9 cellular contexts compared by ENCODE assay signal in the genomic region with DNA sequence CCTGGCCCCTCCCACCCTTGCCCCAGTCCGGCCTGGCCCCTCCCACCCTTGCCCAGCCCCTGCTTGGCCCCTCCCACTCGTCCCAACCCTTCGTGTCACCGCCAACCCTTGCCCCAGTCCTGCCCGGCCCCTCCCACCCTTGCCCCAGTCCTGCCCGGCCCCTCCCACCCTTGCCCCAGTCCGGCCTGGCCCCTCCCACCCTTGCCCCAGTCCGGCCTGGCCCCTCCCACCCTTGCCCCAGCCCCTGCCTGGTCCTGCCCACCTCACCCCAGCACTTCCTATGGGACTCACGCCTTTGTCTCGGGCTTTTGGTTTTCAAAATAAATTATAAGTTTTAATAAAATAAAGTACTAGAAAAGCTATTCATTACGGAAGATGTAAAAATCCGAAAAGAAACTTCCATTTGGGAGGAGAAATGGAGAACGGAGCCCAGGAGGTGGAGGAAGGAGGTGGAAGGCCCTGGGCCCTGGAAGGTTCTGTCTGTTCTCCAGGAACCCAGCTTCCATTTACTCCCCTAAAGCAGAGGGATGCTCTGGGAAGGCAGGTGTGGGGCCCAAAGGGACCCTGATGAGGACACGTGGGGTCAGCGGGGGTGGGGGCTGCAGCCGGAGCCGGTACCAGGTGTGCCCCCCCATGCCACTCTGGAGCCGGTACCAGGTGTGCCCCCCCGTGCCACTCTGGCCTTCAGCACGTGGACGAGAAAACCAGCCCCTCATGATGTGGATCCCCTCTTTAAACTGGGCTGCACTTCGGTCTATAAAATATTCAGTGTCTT. TPM values are rescaled to one million over a fixed set of nuclear protein-coding genes. Genes with fewer than 3 reads are reported as not detected.
DNase-seq lines count a peak whose midpoint lies in the region; TF ChIP-seq lines count a peak whose summit lies in the region.
"Had no signal": no experiment of that assay in that cellular context is flagged by ENCODE, and none has a peak within 500 bp of the region (broad histone marks: within the 10 kb centered on the region; RNA-seq: fewer than 3 reads in every experiment).

No MANE protein-coding gene starts in this region.

- no peak overlapping the region for H3K4me3 Mint-ChIP-seq in IgD-negative memory B cell

- H3K27ac ChIP-seq in C4-2B (peak overlapping the region; percentile 48), mucosa of rectum (ENCODE audit: low read depth in 2 of 2, low read length in 2 of 2) (peak overlapping the region; percentile 85 to 89)

- TF ChIP-seq CTCF in C4-2B (conservative IDR thresholded peaks at IDR 0.05): no peak

- H3K4me3 ChIP-seq in adipocyte (ENCODE audit: low read length) (peak overlapping the region; percentile 50), mucosa of rectum (ENCODE audit: low read length in 2 of 2) (peak overlapping the region in 1 of 2 donors; percentile 41)

- no peaks in the 10 kb centered on the region for H3K9me3 Mint-ChIP-seq in IgD-negative memory B cell

- peak overlapping the region in 2 of 3 donors; percentile 87 to 89 for H3K27ac Mint-ChIP-seq in IgD-negative memory B cell

- H3K36me3 Mint-ChIP-seq in IgD-negative memory B cell: no peaks in the 10 kb centered on the region

- H3K9ac ChIP-seq in adipocyte (ENCODE audit: low read length) (peak overlapping the region; percentile 85), mucosa of rectum (ENCODE audit: low read depth in 1 of 2, low read length in 2 of 2) (peak overlapping the region in 1 of 2 donors; percentile 65)

- H3K4me1 Mint-ChIP-seq in IgD-negative memory B cell: peaks cover 11 to 19% (median 17%) of the 10 kb centered on the region in 3 donors

- H3K9me3 ChIP-seq in adipocyte (ENCODE audit: control insufficient read depth, low read length): no peaks in the 10 kb centered on the region
- no peaks in the 10 kb centered on the region for H3K9me3 ChIP-seq in mucosa of rectum (ENCODE audit: control insufficient read depth in 2 of 2, low read length in 2 of 2)

- no peaks in the 10 kb centered on the region for H3K27me3 ChIP-seq in adipocyte (replicated peaks; ENCODE audit: control insufficient read depth, insufficient read depth, low read length)
- H3K27me3 ChIP-seq in mucosa of rectum (ENCODE audit: control insufficient read depth in 2 of 2, insufficient read depth in 2 of 2, low read length in 2 of 2): no peaks in the 10 kb centered on the region

- no peak for DNase-seq in adipocyte (ENCODE audit: low read depth)
- no peak for DNase-seq in NCI-H524 treated with DMSO at 0.1 percent for 48 hours (lab: John Stamatoyannopoulos, UW)
- no peak for DNase-seq in NCI-H2227 treated with DMSO at 0.1 percent for 48 hours (lab: John Stamatoyannopoulos, UW)
- no peak for DNase-seq in NCI-H1436 (lab: John Stamatoyannopoulos, UW)
- no peak for DNase-seq in NCI-H446 treated with DMSO at 0.1 percent for 48 hours (lab: John Stamatoyannopoulos, UW)
- DNase-seq: NCI-H774 had no signal

- no peaks in the 10 kb centered on the region for H3K27me3 Mint-ChIP-seq in IgD-negative memory B cell

- H3K36me3 ChIP-seq in adipocyte (ENCODE audit: control insufficient read depth, insufficient read depth, low read length, severe bottlenecking) (no peaks in the 10 kb centered on the region), mucosa of rectum (ENCODE audit: control insufficient read depth in 2 of 2, insufficient read depth in 2 of 2, low read length in 2 of 2) (no peaks in the 10 kb centered on the region)

- H3K4me1 ChIP-seq in adipocyte (ENCODE audit: control insufficient read depth, insufficient read depth, low read length) (peaks cover 43% of the 10 kb centered on the region), mucosa of rectum (ENCODE audit: control insufficient read depth in 2 of 2, insufficient read depth in 2 of 2, low read length in 2 of 2) (peaks cover 57 to 60% of the 10 kb centered on the region in 2 donors)

RNA-seq across cellular contexts. Expression of gene PWWP2B, which starts 52.2 kb away (rescaled TPM):
- polyA plus RNA-seq in IgD-negative memory B cell: 9.0 TPM
